17 cellular contexts compared by ENCODE assay signal in the genomic region with DNA sequence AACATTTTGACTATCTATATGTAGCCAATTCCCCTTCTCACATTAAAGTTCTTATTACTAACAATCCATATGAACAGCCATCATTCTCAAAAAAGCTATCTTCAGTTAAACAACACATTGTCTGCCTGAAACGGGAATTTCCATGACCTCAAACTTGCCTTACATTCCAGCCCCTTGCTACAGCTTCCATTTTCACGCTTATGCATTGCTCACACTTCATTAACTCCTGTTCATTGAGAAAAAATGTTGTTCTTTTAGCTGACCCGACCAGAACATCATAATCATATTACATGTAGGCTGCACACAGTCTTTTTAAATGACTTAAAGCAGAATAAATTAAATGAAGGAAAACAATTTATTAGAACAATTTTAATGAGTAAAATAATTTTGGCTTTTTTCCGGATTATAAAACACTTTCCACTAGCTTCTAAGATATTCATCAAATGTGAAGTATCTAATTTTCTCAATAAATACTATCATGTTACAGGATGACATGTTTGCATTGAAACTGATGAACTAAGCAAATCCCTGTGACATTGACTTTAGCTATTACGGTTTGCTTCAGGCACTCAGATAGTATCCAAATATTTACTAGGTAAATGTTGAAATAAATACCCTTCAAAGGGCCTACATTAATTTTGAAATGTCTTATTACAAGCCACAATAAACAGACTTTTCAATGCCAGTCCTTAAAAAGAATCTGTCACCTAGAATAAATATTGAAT. TPM values are rescaled to one million over a fixed set of nuclear protein-coding genes. Genes with fewer than 3 reads are reported as not detected.
DNase-seq lines count a peak whose midpoint lies in the region; ATAC-seq, FAIRE-seq and TF ChIP-seq lines count a peak whose summit lies in the region.
"Had no signal": no experiment of that assay in that cellular context is flagged by ENCODE, and none has a peak within 500 bp of the region (broad histone marks: within the 10 kb centered on the region; RNA-seq: fewer than 3 reads in every experiment).

No MANE protein-coding gene starts in this region.

- H3K4me2 ChIP-seq in fibroblast of lung (ENCODE audit: extremely low read depth, insufficient read depth, low read length) = peak overlapping the region; percentile 52
- H3K4me2 ChIP-seq in trophoblast cell (ENCODE audit: low read length) = no peak overlapping the region

- TF ChIP-seq CTCF in Panc1 (IDR thresholded peaks at IDR 0.05) = no peak
- TF ChIP-seq CTCF in fibroblast of lung (conservative IDR thresholded peaks at IDR 0.05 in 1 of 2, IDR thresholded peaks at IDR 0.05 in 1 of 2; ENCODE audit: low read depth in 1 of 2, low read length in 2 of 2) = no peak

- no CpG with 5 or more reads among the region's 5 CpGs for WGBS in trophoblast cell (ENCODE audit: extremely low coverage, insufficient coverage, insufficient read length)

- intact Hi-C loops in Panc1 (cut with micrococcal nuclease; ENCODE audit: unreplicated experiment) = no loop called here

- H2AFZ ChIP-seq in fibroblast of lung (ENCODE audit: low read length) (no peak overlapping the region), trophoblast cell (ENCODE audit: insufficient read depth, low read length, poor library complexity) (no peak overlapping the region)

- in situ Hi-C loops in Panc1 (cut with HindIII; ENCODE audit: low pct_unique_long_range_greater_than_20kb, low sequenced_read_pairs) = no loop called here

- no peak overlapping the region for H4K91ac ChIP-seq in trophoblast cell (ENCODE audit: low read depth, low read length)

- no peaks in the 10 kb centered on the region for H4K20me1 ChIP-seq in fibroblast of lung (ENCODE audit: control insufficient read depth, extremely low read depth, insufficient read depth, low read length)

- H3K9me3 ChIP-seq in Panc1 (ENCODE audit: control insufficient read depth, insufficient read depth, low read depth, low read length) (no peaks in the 10 kb centered on the region), fibroblast of lung (ENCODE audit: control insufficient read depth, insufficient read depth, low read depth, low read length) (no peaks in the 10 kb centered on the region), trophoblast cell (ENCODE audit: insufficient read depth, low read depth, low read length) (no peaks in the 10 kb centered on the region)
- H3K9me3 ChIP-seq: breast epithelium, right lobe of liver had no signal

- H3K36me3 ChIP-seq in Panc1 (ENCODE audit: control insufficient read depth, insufficient read depth, low read length) = no peaks in the 10 kb centered on the region
- H3K36me3 ChIP-seq in fibroblast of lung (ENCODE audit: control insufficient read depth, insufficient read depth, low read length) = no peaks in the 10 kb centered on the region
- no peaks in the 10 kb centered on the region for H3K36me3 ChIP-seq in trophoblast cell (ENCODE audit: control insufficient read depth in 1 of 2, insufficient read depth in 2 of 2, low read length in 2 of 2)
- H3K36me3 ChIP-seq: breast epithelium, right lobe of liver had no signal

- CTCF ChIA-PET in Panc1 (lab: Charles Lee) = no interaction called here

- peaks cover 29% of the 10 kb centered on the region for H3K4me1 ChIP-seq in Panc1 (ENCODE audit: control insufficient read depth, insufficient read depth, low read length)
- peaks cover 4% of the 10 kb centered on the region for H3K4me1 ChIP-seq in fibroblast of lung (ENCODE audit: control insufficient read depth, extremely low read depth, insufficient read depth, low read length)
- H3K4me1 ChIP-seq in trophoblast cell (ENCODE audit: control insufficient read depth in 1 of 2, insufficient read depth in 2 of 2, low read length in 2 of 2) = peaks cover 5 to 6% of the 10 kb centered on the region in 2 experiments
- H3K4me1 ChIP-seq: breast epithelium had no signal

- ATAC-seq in Panc1 = no peak
- no peak for ATAC-seq in stimulated activated naive CD8-positive, alpha-beta T cell treated with anti-CD3 and anti-CD28 coated beads, Interleukin-15, Interleukin-2, amounts not matched to agents 100 U/mL and 50 U/mL, for 24 hours
- ATAC-seq: effector memory CD8-positive, alpha-beta T cell had no signal

- no peaks in the 10 kb centered on the region for H3K27me3 ChIP-seq in Panc1 (ENCODE audit: control insufficient read depth, insufficient read depth, low read length)
- no peaks in the 10 kb centered on the region for H3K27me3 ChIP-seq in fibroblast of lung (ENCODE audit: control insufficient read depth, insufficient read depth, low read length)
- no peaks in the 10 kb centered on the region for H3K27me3 ChIP-seq in trophoblast cell (ENCODE audit: insufficient read depth, low read length)
- H3K27me3 ChIP-seq: breast epithelium, right lobe of liver had no signal

- no TSS peak for BruUV-seq in Panc1 (replicated peaks; lab: Mats Ljungman, UMichigan)

- H3K4ac ChIP-seq in trophoblast cell (ENCODE audit: low read depth, low read length) = no peak overlapping the region

- FAIRE-seq in GM12892 (lab: Jason Lieb, UNC) (peak; percentile 80), urothelium cell line (lab: Jason Lieb, UNC) (no peak)
- FAIRE-seq: frontal cortex had no signal

- POLR2A ChIA-PET in Panc1 (lab: Charles Lee) = interaction anchor here (1.1 kb wide), 1 partner anchor 37 kb away, joined by 3 read pairs; no protein-coding TSS in a partner anchor

- H3K9ac ChIP-seq in fibroblast of lung (ENCODE audit: insufficient read depth, low read length) (no peak overlapping the region), trophoblast cell (ENCODE audit: low read length) (no peak overlapping the region)

- H4K8ac ChIP-seq in trophoblast cell (ENCODE audit: low read depth, low read length) = no peak overlapping the region

- H3K4me3 ChIP-seq in Panc1 (ENCODE audit: low read depth in 2 of 2, low read length in 2 of 2) (no peak overlapping the region), fibroblast of lung (replicated peaks in 1 of 4; ENCODE audit: control extremely low read depth in 1 of 4, insufficient read depth in 1 of 4, low read depth in 3 of 4, low read length in 4 of 4) (no peak overlapping the region), trophoblast cell (ENCODE audit: low read depth, low read length) (no peak overlapping the region)
- H3K4me3 ChIP-seq: breast epithelium, right lobe of liver, SK-N-MC had no signal

- H3K27ac ChIP-seq in Panc1 (ENCODE audit: low read length) (peak overlapping the region; percentile 53; the same call in 1 of the 2 replicates), fibroblast of lung (ENCODE audit: insufficient read depth, low read length) (no peak overlapping the region), trophoblast cell (ENCODE audit: low read depth, low read length) (no peak overlapping the region)
- H3K27ac ChIP-seq: breast epithelium, right lobe of liver, SK-N-MC had no signal

- no peak for TF ChIP-seq POLR2A in GM12892 (IDR thresholded peaks at IDR 0.05; ENCODE audit: low read depth, low read length)

- no peak overlapping the region for H3K23ac ChIP-seq in trophoblast cell (ENCODE audit: low read length)

- H2AK5ac ChIP-seq in trophoblast cell (ENCODE audit: low read length) = no peak overlapping the region

- no peak overlapping the region for H4K12ac ChIP-seq in trophoblast cell (ENCODE audit: low read depth, low read length)

- H3K18ac ChIP-seq in trophoblast cell (ENCODE audit: low read length) = no peak overlapping the region

- H2BK120ac ChIP-seq in trophoblast cell (ENCODE audit: insufficient read depth, low read length, poor library complexity) = no peak overlapping the region

- no peak for DNase-seq in GM12892 (ENCODE audit: insufficient read length)
- DNase-seq in Panc1 (ENCODE audit: low read depth, low spot score) = no peak
- DNase-seq in fibroblast of lung (ENCODE audit: low read depth in 2 of 2) = peak; percentile 47 to 95
- DNase-seq in trophoblast cell = peak; percentile 46 to 68
- no peak for DNase-seq in urothelium cell line (ENCODE audit: low spot score)
- DNase-seq in stimulated activated naive CD8-positive, alpha-beta T cell treated with anti-CD3 and anti-CD28 coated beads, Interleukin-15, Interleukin-2, amounts not matched to agents 100 U/mL and 50 U/mL, for 24 hours = no peak
- no peak for DNase-seq in activated CD4-positive, alpha-beta T cell treated with anti-CD3 and anti-CD28 coated beads, Interleukin-2, amount 50 U/mL, for 1 hour
- DNase-seq: activated CD4-positive, alpha-beta T cell treated with anti-CD3 and anti-CD28 coated beads, Interleukin-2, amount 10 ng/mL, durations not matched to agents 24 days and 14 days; activated naive CD4-positive, alpha-beta T cell treated with anti-CD3 and anti-CD28 coated beads, Interleukin-2, amount 10 ng/mL, durations not matched to agents 7 days and 5 days; activated T-cell treated with anti-CD3 and anti-CD28 coated beads for 4 hours; effector memory CD8-positive, alpha-beta T cell; H7; right lobe of liver; stimulated activated CD8-positive, alpha-beta memory T cell treated with anti-CD3 and anti-CD28 coated beads, Interleukin-4, amount 100 ng/mL, for 48 hours had no signal

- H3K14ac ChIP-seq in trophoblast cell (ENCODE audit: low read length) = no peak overlapping the region

- H2BK5ac ChIP-seq in trophoblast cell (ENCODE audit: low read depth, low read length, poor library complexity) = no peak overlapping the region

- no peaks in the 10 kb centered on the region for H3K79me1 ChIP-seq in trophoblast cell (ENCODE audit: low read length)

- H3K79me2 ChIP-seq in fibroblast of lung (ENCODE audit: control insufficient read depth, insufficient read depth, low read length) (no peaks in the 10 kb centered on the region), trophoblast cell (ENCODE audit: control insufficient read depth, insufficient read depth, low read length, poor library complexity) (no peaks in the 10 kb centered on the region)

- no peak overlapping the region for H2BK12ac ChIP-seq in trophoblast cell (ENCODE audit: low read length)

RNA-seq across cellular contexts. Expression of a gene that starts 49.9 kb away (rescaled TPM):
- polyA plus RNA-seq in GM12892 (2012; ENCODE audit: missing spikeins) = 125 TPM
- 82.2 TPM for total RNA-seq in Panc1 (2021; ENCODE audit: unreplicated experiment)
- 50.3 TPM for polyA plus RNA-seq in Panc1 (2012; ENCODE audit: insufficient read length)
- 4.6 and 20.5 TPM in 2 replicates for total RNA-seq in fibroblast of lung
- 21.6 and 24.2 TPM in 2 replicates for polyA plus RNA-seq in fibroblast of lung
- 13.8 and 16.8 TPM in 2 replicates for polyA plus RNA-seq in fibroblast of lung (2012)
- 5.4 and 8.2 TPM in 2 replicates for polyA minus RNA-seq in fibroblast of lung (ENCODE audit: low replicate concordance)
- 13.8 and 14.4 TPM in 2 replicates for polyA plus RNA-seq in trophoblast cell (2013)
- total RNA-seq: activated CD4-positive, alpha-beta T cell treated with anti-CD3 and anti-CD28 coated beads, Interleukin-2, amount 10 ng/mL, durations not matched to agents 24 days and 14 days had no signal

Comparison
In these comparisons a context has a peak if more than half of its experiments do, and no peak if none do; other contexts are left out.
1. DNase-seq: peak in fibroblast of lung (2 of 2) and trophoblast cell (2 of 2); none in GM12892 (single experiment), Panc1 (single experiment), urothelium cell line (single experiment), stimulated activated naive CD8-positive, alpha-beta T cell treated with anti-CD3 and anti-CD28 coated beads, Interleukin-15, Interleukin-2, amounts not matched to agents 100 U/mL and 50 U/mL, for 24 hours (single experiment) and activated CD4-positive, alpha-beta T cell treated with anti-CD3 and anti-CD28 coated beads, Interleukin-2, amount 50 U/mL, for 1 hour (single experiment).